Comparison of ENCODE assay signal across 11 cellular contexts in genomic region chr7:116679495-116679894, GRCh38. TPM values are rescaled to one million over a fixed set of nuclear protein-coding genes. Genes with fewer than 3 reads are reported as not detected.
DNase-seq lines count a peak whose midpoint lies in the region; ATAC-seq and TF ChIP-seq lines count a peak whose summit lies in the region.
"Had no signal": no experiment of that assay in that cellular context is flagged by ENCODE, and none has a peak within 500 bp of the region (broad histone marks: within the 10 kb centered on the region; RNA-seq: fewer than 3 reads in every experiment).

No MANE protein-coding gene starts in this region.

- H2AFZ ChIP-seq in trophoblast cell (ENCODE audit: insufficient read depth, low read length, poor library complexity): no peak overlapping the region

- H3K9me3 Mint-ChIP-seq in progenitor cell of endocrine pancreas (ENCODE audit: low read depth): peaks cover 11% of the 10 kb centered on the region
- H3K9me3 Mint-ChIP-seq: brain had no signal

- H4K91ac ChIP-seq in trophoblast cell (ENCODE audit: low read depth, low read length): no peak overlapping the region

- ATAC-seq in GM18520 (IDR thresholded peaks at IDR 0.05; ENCODE audit: unreplicated experiment) (peak; percentile 59), GM21786 (IDR thresholded peaks at IDR 0.05; ENCODE audit: unreplicated experiment) (peak; percentile 57), HG03469 (IDR thresholded peaks at IDR 0.05; ENCODE audit: unreplicated experiment) (peak; percentile 46), foreskin keratinocyte (peak; percentile 89)

- no peak overlapping the region for H4K12ac ChIP-seq in trophoblast cell (ENCODE audit: low read depth, low read length)

- H3K4me3 Mint-ChIP-seq in progenitor cell of endocrine pancreas (ENCODE audit: low read depth): no peak overlapping the region
- H3K4me3 Mint-ChIP-seq: brain had no signal

- no peak for TF ChIP-seq CTCF in foreskin keratinocyte (conservative IDR thresholded peaks at IDR 0.05)
- TF ChIP-seq CTCF in progenitor cell of endocrine pancreas (IDR thresholded peaks at IDR 0.05; ENCODE audit: unreplicated experiment): no peak

- H3K79me2 ChIP-seq in trophoblast cell (ENCODE audit: control insufficient read depth, insufficient read depth, low read length, poor library complexity): no peaks in the 10 kb centered on the region

- H3K4me2 ChIP-seq in trophoblast cell (ENCODE audit: low read length): no peak overlapping the region

- no peaks in the 10 kb centered on the region for H3K79me1 ChIP-seq in trophoblast cell (ENCODE audit: low read length)

- DNase-seq in foreskin keratinocyte (peak; percentile 97 to 99), trophoblast cell (no peak), progenitor cell of endocrine pancreas (ENCODE audit: low spot score, unreplicated experiment) (no peak), HK-2 (ENCODE audit: unreplicated experiment) (no peak)
- DNase-seq in stimulated activated CD4-positive, alpha-beta T cell treated with anti-CD3 and anti-CD28 coated beads, Interleukin-2, amount 100 ng/mL, for 24 hours: no peak
- DNase-seq: activated CD4-positive, alpha-beta T cell treated with anti-CD3 and anti-CD28 coated beads, Interleukin-2, amount 50 U/mL, for 48 hours had no signal

- peaks cover 5% of the 10 kb centered on the region for H3K36me3 Mint-ChIP-seq in progenitor cell of endocrine pancreas (ENCODE audit: insufficient read depth)
- H3K36me3 Mint-ChIP-seq: brain had no signal

- no peak overlapping the region for H2BK5ac ChIP-seq in trophoblast cell (ENCODE audit: low read depth, low read length, poor library complexity)

- H3K27me3 ChIP-seq in foreskin keratinocyte (no peaks in the 10 kb centered on the region), trophoblast cell (ENCODE audit: insufficient read depth, low read length) (no peaks in the 10 kb centered on the region)
- H3K27me3 ChIP-seq: SJSA1 had no signal

- no peaks in the 10 kb centered on the region for H3K36me3 ChIP-seq in trophoblast cell (ENCODE audit: control insufficient read depth in 1 of 2, insufficient read depth in 2 of 2, low read length in 2 of 2)
- H3K36me3 ChIP-seq: SJSA1 had no signal

- H3K23ac ChIP-seq in trophoblast cell (ENCODE audit: low read length): no peak overlapping the region

- no CpG with 5 or more reads among the region's 4 CpGs for WGBS in trophoblast cell (ENCODE audit: extremely low coverage, insufficient coverage, insufficient read length)

- H3K4me1 ChIP-seq in foreskin keratinocyte (peaks cover 33% of the 10 kb centered on the region), trophoblast cell (ENCODE audit: control insufficient read depth in 1 of 2, insufficient read depth in 2 of 2, low read length in 2 of 2) (peaks cover 0 to 2% of the 10 kb centered on the region in 2 experiments)

- no peak overlapping the region for H3K27ac Mint-ChIP-seq in progenitor cell of endocrine pancreas

- peaks cover 6% of the 10 kb centered on the region for H3K4me1 Mint-ChIP-seq in progenitor cell of endocrine pancreas (ENCODE audit: low read depth)

- H4K8ac ChIP-seq in trophoblast cell (ENCODE audit: low read depth, low read length): no peak overlapping the region

- H2AK5ac ChIP-seq in trophoblast cell (ENCODE audit: low read length): no peak overlapping the region

- H3K9ac ChIP-seq in trophoblast cell (ENCODE audit: low read length): no peak overlapping the region

- H3K14ac ChIP-seq in trophoblast cell (ENCODE audit: low read length): no peak overlapping the region

- H3K4me3 ChIP-seq in trophoblast cell (ENCODE audit: low read depth, low read length): no peak overlapping the region
- H3K4me3 ChIP-seq: SJSA1 had no signal

- no peaks in the 10 kb centered on the region for H3K9me3 ChIP-seq in trophoblast cell (ENCODE audit: insufficient read depth, low read depth, low read length)
- H3K9me3 ChIP-seq: SJSA1 had no signal

- no peak overlapping the region for H2BK12ac ChIP-seq in trophoblast cell (ENCODE audit: low read length)

- H3K4ac ChIP-seq in trophoblast cell (ENCODE audit: low read depth, low read length): no peak overlapping the region

- peak overlapping the region; percentile 93 for H3K27ac ChIP-seq in foreskin keratinocyte
- no peak overlapping the region for H3K27ac ChIP-seq in trophoblast cell (ENCODE audit: low read depth, low read length)
- H3K27ac ChIP-seq: SJSA1 had no signal

- no peak overlapping the region for H2BK120ac ChIP-seq in trophoblast cell (ENCODE audit: insufficient read depth, low read length, poor library complexity)

- H3K18ac ChIP-seq in trophoblast cell (ENCODE audit: low read length): no peak overlapping the region

- H3K27me3 Mint-ChIP-seq in progenitor cell of endocrine pancreas: no peaks in the 10 kb centered on the region

RNA-seq across cellular contexts. Expression of gene MET, which starts 7.5 kb away (rescaled TPM):
- total RNA-seq in foreskin keratinocyte (147 and 157 TPM in 2 replicates), progenitor cell of endocrine pancreas (44.4 and 46.0 TPM in 2 replicates)
- 26.7 and 30.7 TPM in 2 replicates for polyA plus RNA-seq in foreskin keratinocyte
- polyA plus RNA-seq in trophoblast cell (2013): 16.2 and 16.3 TPM in 2 replicates

Comparison
In these comparisons a context has a peak if more than half of its experiments do, and no peak if none do; other contexts are left out.
1. DNase-seq: peak in foreskin keratinocyte (2 of 2); none in trophoblast cell (0 of 2), progenitor cell of endocrine pancreas (single experiment), stimulated activated CD4-positive, alpha-beta T cell treated with anti-CD3 and anti-CD28 coated beads, Interleukin-2, amount 100 ng/mL, for 24 hours (0 of 2) and HK-2 (single experiment).
2. Peak in every context shown above with its lines, with median percentiles within 50 percentile points of each other: ATAC-seq.